Comparison of ENCODE assay signal across 10 cellular contexts in the genomic region with DNA sequence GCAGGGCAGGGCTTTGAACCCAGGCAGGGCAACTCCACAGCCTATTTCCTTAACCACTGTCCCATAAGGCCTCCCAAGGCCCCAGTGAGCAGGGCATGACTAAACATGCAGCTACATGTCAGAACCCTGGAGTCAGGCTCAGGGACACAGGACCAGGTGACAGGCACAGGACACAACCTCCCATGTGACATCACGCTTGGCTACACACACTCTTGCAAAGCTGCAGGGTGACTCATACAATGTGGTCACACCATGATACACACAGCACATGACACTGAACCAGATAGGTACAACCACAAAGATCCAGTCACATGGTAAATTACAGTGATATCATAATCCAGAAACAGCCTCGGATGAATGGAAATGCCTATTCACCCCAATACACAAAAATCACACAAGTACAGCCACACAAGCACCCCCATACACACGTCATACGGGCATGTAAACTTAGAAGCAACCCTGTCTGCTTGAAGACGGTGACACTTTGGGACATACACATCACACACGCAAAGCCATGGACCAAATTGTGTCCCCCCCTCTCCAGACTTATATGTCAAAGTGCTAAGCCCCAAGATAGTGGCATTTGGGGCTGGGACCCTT. TPM values are rescaled to one million over a fixed set of nuclear protein-coding genes. Genes with fewer than 3 reads are reported as not detected.
DNase-seq lines count a peak whose midpoint lies in the region; ATAC-seq and TF ChIP-seq lines count a peak whose summit lies in the region.
"Had no signal": no experiment of that assay in that cellular context is flagged by ENCODE, and none has a peak within 500 bp of the region (broad histone marks: within the 10 kb centered on the region; RNA-seq: fewer than 3 reads in every experiment).

No MANE protein-coding gene starts in this region.

- H3K27me3 Mint-ChIP-seq in type B pancreatic cell: peaks cover 43% of the 10 kb centered on the region

- H3K9me3 Mint-ChIP-seq in type B pancreatic cell: no peaks in the 10 kb centered on the region
- H3K9me3 Mint-ChIP-seq: neural crest cell had no signal

- H3K36me3 Mint-ChIP-seq in type B pancreatic cell: no peaks in the 10 kb centered on the region

- H3K4me1 Mint-ChIP-seq in type B pancreatic cell (ENCODE audit: unreplicated experiment): no peaks in the 10 kb centered on the region
- H3K4me1 Mint-ChIP-seq: neural crest cell had no signal

- TF ChIP-seq CTCF in GM12864 (IDR thresholded peaks at IDR 0.05; ENCODE audit: low read depth, low read length, missing control alignments) (no peak), type B pancreatic cell (conservative IDR thresholded peaks at IDR 0.05) (no peak)

- no peak overlapping the region; the same call in 1 of the 2 replicates for H3K4me3 ChIP-seq in GM12864 (ENCODE audit: low read depth, low read length)

- DNase-seq in GM12864 (ENCODE audit: low read depth): peak; percentile 96
- DNase-seq in SHP77 (lab: John Stamatoyannopoulos, UW): peak; percentile 56 to 82
- peak; percentile 88 for DNase-seq in myocyte (ENCODE audit: low read depth)
- DNase-seq in type B pancreatic cell (ENCODE audit: extremely low spot score, unreplicated experiment): no peak
- DNase-seq in superior temporal gyrus (ENCODE audit: extremely low spot score): no peak
- DNase-seq in SW 1271 (lab: John Stamatoyannopoulos, UW): no peak

- H3K27ac Mint-ChIP-seq in type B pancreatic cell: no peak overlapping the region

- ATAC-seq in GM19438 (IDR thresholded peaks at IDR 0.05; ENCODE audit: low read depth, unreplicated experiment) (peak; percentile 85), HG03354 (IDR thresholded peaks at IDR 0.05; ENCODE audit: poor library complexity, severe bottlenecking, unreplicated experiment) (peak; percentile 85)

- no peak overlapping the region for H3K4me3 Mint-ChIP-seq in type B pancreatic cell
- H3K4me3 Mint-ChIP-seq: neural crest cell had no signal

RNA-seq across cellular contexts. Expression of a gene that starts 14.5 kb away (rescaled TPM):
- total RNA-seq in myocyte (not detected in 2 replicates), type B pancreatic cell (ENCODE audit: low replicate concordance) (0.46 TPM in 1 of 2 replicates, not detected in the other)
- 0.08 TPM for polyA plus RNA-seq in myocyte (2012)
- total RNA-seq: activated CD8-positive, alpha-beta memory T cell treated with anti-CD3 and anti-CD28 coated beads for 36 hours; neural crest cell had no signal

RNA-seq across cellular contexts. Expression of a gene that starts 23.5 kb away (rescaled TPM):
- total RNA-seq in myocyte (not detected in 2 replicates), type B pancreatic cell (ENCODE audit: low replicate concordance) (0.43 TPM in 1 of 2 replicates, not detected in the other)
- not detected for polyA plus RNA-seq in myocyte (2012)
- total RNA-seq: activated CD8-positive, alpha-beta memory T cell treated with anti-CD3 and anti-CD28 coated beads for 36 hours; neural crest cell had no signal

RNA-seq across cellular contexts. Expression of a gene that starts 42.0 kb away (rescaled TPM):
- total RNA-seq in myocyte (not detected in 2 replicates), type B pancreatic cell (ENCODE audit: low replicate concordance) (not detected in 2 replicates)
- polyA plus RNA-seq in myocyte (2012): not detected
- total RNA-seq: activated CD8-positive, alpha-beta memory T cell treated with anti-CD3 and anti-CD28 coated beads for 36 hours; neural crest cell had no signal

RNA-seq across cellular contexts. Expression of a gene that starts 56.1 kb away (rescaled TPM):
- total RNA-seq in myocyte: not detected in 2 replicates
- not detected for polyA plus RNA-seq in myocyte (2012)
- not detected in 2 replicates for total RNA-seq in type B pancreatic cell (ENCODE audit: low replicate concordance)
- total RNA-seq: activated CD8-positive, alpha-beta memory T cell treated with anti-CD3 and anti-CD28 coated beads for 36 hours; neural crest cell had no signal

Comparison
In these comparisons a context has a peak if more than half of its experiments do, and no peak if none do; other contexts are left out.
1. DNase-seq: peak in GM12864 (single experiment), SHP77 (2 of 2) and myocyte (single experiment); none in type B pancreatic cell (single experiment), superior temporal gyrus (single experiment) and SW 1271 (0 of 2).